8 cellular contexts compared by ENCODE assay signal in genomic region chr14:105485720-105486332, GRCh38. TPM values are rescaled to one million over a fixed set of nuclear protein-coding genes. Genes with fewer than 3 reads are reported as not detected.
DNase-seq lines count a peak whose midpoint lies in the region; ATAC-seq and TF ChIP-seq lines count a peak whose summit lies in the region.

No MANE protein-coding gene starts in this region.

- H2AFZ ChIP-seq in DND-41 (ENCODE audit: low read depth, low read length) (no peak overlapping the region), Loucy (ENCODE audit: low read length) (no peak overlapping the region)

- no peak overlapping the region for H3K4me2 ChIP-seq in DND-41 (ENCODE audit: insufficient read depth, low read length)
- no peak overlapping the region for H3K4me2 ChIP-seq in Loucy (ENCODE audit: low read depth, low read length, poor library complexity, severe bottlenecking)

- peaks cover 5% of the 10 kb centered on the region for H3K27me3 ChIP-seq in DND-41 (ENCODE audit: insufficient read depth, low read length, poor library complexity)
- no peaks in the 10 kb centered on the region for H3K27me3 ChIP-seq in Loucy (ENCODE audit: insufficient read depth, low read length, poor library complexity, severe bottlenecking)
- no peaks in the 10 kb centered on the region for H3K27me3 ChIP-seq in left ventricle myocardium inferior (ENCODE audit: low read depth)

- H3K9ac ChIP-seq in DND-41 (ENCODE audit: low read depth, low read length) (no peak overlapping the region), Loucy (ENCODE audit: low read depth, low read length, poor library complexity, severe bottlenecking) (peak overlapping the region; percentile 33)

- peaks cover 45% of the 10 kb centered on the region for H3K4me1 ChIP-seq in DND-41 (ENCODE audit: insufficient read depth, low read length)
- H3K4me1 ChIP-seq in Loucy (ENCODE audit: insufficient read depth, low read length, poor library complexity, severe bottlenecking) = peaks cover 30% of the 10 kb centered on the region
- peaks cover 95% of the 10 kb centered on the region for H3K4me1 ChIP-seq in left ventricle myocardium inferior

- intact Hi-C loops in left ventricle myocardium inferior (cut with micrococcal nuclease) = no loop called here

- H3K27ac ChIP-seq in DND-41 (ENCODE audit: low read length) (no peak overlapping the region), left ventricle myocardium inferior (replicated peaks) (peak overlapping the region; percentile 100)

- H3K9me2 ChIP-seq in Loucy (replicated peaks; ENCODE audit: low read depth, low read length) = no peaks in the 10 kb centered on the region

- TF ChIP-seq CTCF in DND-41 (IDR thresholded peaks at IDR 0.05; ENCODE audit: borderline replicate concordance, extremely low read depth, low read length, poor library complexity, severe bottlenecking) = no peak
- peak; percentile 65 for TF ChIP-seq CTCF in Loucy (conservative IDR thresholded peaks at IDR 0.05; ENCODE audit: low read length)
- peak; percentile 56 for TF ChIP-seq CTCF in left ventricle myocardium inferior (IDR thresholded peaks at IDR 0.05; ENCODE audit: borderline replicate concordance)

- H3K36me3 ChIP-seq in DND-41 (ENCODE audit: insufficient read depth, low read length) = no peaks in the 10 kb centered on the region
- no peaks in the 10 kb centered on the region for H3K36me3 ChIP-seq in Loucy (ENCODE audit: insufficient read depth, low read length)
- H3K36me3 ChIP-seq in left ventricle myocardium inferior = no peaks in the 10 kb centered on the region

- H4K20me1 ChIP-seq in DND-41 (ENCODE audit: insufficient read depth, low read length) = peaks cover 6% of the 10 kb centered on the region
- no peaks in the 10 kb centered on the region for H4K20me1 ChIP-seq in Loucy (ENCODE audit: insufficient read depth, low read length, poor library complexity, severe bottlenecking)

- H3K79me2 ChIP-seq in DND-41 (ENCODE audit: insufficient read depth, low read length) (no peaks in the 10 kb centered on the region), Loucy (ENCODE audit: insufficient read depth, low read length) (no peaks in the 10 kb centered on the region)

- ATAC-seq in DND-41 (ENCODE audit: insufficient read depth, low read depth) = no peak
- ATAC-seq in GM18867 (IDR thresholded peaks at IDR 0.05; ENCODE audit: unreplicated experiment) = no peak
- ATAC-seq in GM19463 (IDR thresholded peaks at IDR 0.05; ENCODE audit: unreplicated experiment) = no peak

- H3K4me3 ChIP-seq in DND-41 (ENCODE audit: low read depth in 1 of 2, low read length in 2 of 2) (no peak overlapping the region), Loucy (ENCODE audit: low read length, poor library complexity, severe bottlenecking) (no peak overlapping the region), left ventricle myocardium inferior (peak overlapping the region; percentile 87)

- peak; percentile 39 for DNase-seq in DND-41
- peak; percentile 64 for DNase-seq in activated CD4-positive, alpha-beta T cell treated with anti-CD3 and anti-CD28 coated beads, Interleukin-2, amount 50 U/mL, for 1 hour
- peak; percentile 46 for DNase-seq in left ventricle myocardium inferior
- DNase-seq in stimulated activated CD8-positive, alpha-beta memory T cell treated with anti-CD3 and anti-CD28 coated beads, Interleukin-4, amount 100 ng/mL, for 48 hours = peak; percentile 67
- no peak for DNase-seq in effector CD8-positive, alpha-beta T cell (lab: John Stamatoyannopoulos, UW)

- H3K9me3 ChIP-seq in DND-41 (ENCODE audit: insufficient read depth, low read length, severe bottlenecking) (no peaks in the 10 kb centered on the region), Loucy (ENCODE audit: insufficient read depth, low read depth, low read length) (no peaks in the 10 kb centered on the region), left ventricle myocardium inferior (replicated peaks) (no peaks in the 10 kb centered on the region)

- no peaks in the 10 kb centered on the region for H3F3A ChIP-seq in Loucy (ENCODE audit: low read depth)

RNA-seq across cellular contexts. Expression of gene CRIP1, which starts 0.9 kb away (rescaled TPM):
- total RNA-seq in left ventricle myocardium inferior = 65.9 TPM

RNA-seq across cellular contexts. Expression of gene TEDC1, which starts 5.2 kb away (rescaled TPM):
- total RNA-seq in left ventricle myocardium inferior = 4.0 TPM

RNA-seq across cellular contexts. Expression of gene CRIP2, which starts 11.2 kb away (rescaled TPM):
- 1,068 TPM for total RNA-seq in left ventricle myocardium inferior

RNA-seq across cellular contexts. Expression of gene TMEM121, which starts 40.6 kb away (rescaled TPM):
- 2.1 TPM for total RNA-seq in left ventricle myocardium inferior
